In the genomic region with DNA sequence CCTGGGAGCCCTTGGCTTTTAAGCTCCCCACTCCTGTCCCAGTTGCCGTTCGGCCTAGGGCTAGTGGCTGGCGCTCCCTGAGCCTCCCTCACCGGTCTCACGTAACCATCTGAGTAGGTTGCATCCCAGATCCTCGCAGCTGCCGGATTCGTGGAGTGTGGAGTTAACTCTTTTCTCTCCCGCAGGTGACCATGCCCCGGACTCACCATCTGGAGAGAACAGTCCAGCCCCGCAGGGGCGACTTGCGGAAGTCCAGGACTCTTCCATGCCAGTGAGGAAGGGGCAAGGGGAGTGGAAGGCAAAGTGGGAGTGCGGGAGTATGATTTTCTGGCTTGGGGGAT, we compare ENCODE assay signal across 8 cellular contexts. TPM values are rescaled to one million over a fixed set of nuclear protein-coding genes. Genes with fewer than 3 reads are reported as not detected.
A peak's percentile ranks its signal among the peaks of the same experiment; 100 is the strongest.
DNase-seq lines count a peak whose midpoint lies in the region; ATAC-seq, FAIRE-seq and TF ChIP-seq lines count a peak whose summit lies in the region.

No MANE protein-coding gene starts in this region.

- peak overlapping the region; percentile 100 for H3K4me2 ChIP-seq in HepG2 (ENCODE audit: low read depth, low read length)

- H4K20me1 ChIP-seq in HepG2 (ENCODE audit: insufficient read depth, low read length): peaks cover 15% of the 10 kb centered on the region

- no TSS peak for BruUV-seq in HepG2 (replicated peaks; lab: Mats Ljungman, UMichigan)

- H3K4me1 ChIP-seq in body of pancreas (peaks cover 41% of the 10 kb centered on the region), HepG2 (ENCODE audit: insufficient read depth, low read length) (peaks cover 35% of the 10 kb centered on the region), tibial nerve (peaks cover 0 to 46% (median 18%) of the 10 kb centered on the region in 4 donors)

- FAIRE-seq in HepG2 (lab: Jason Lieb, UNC): no peak

- TF ChIP-seq EP300 in HepG2 (IDR thresholded peaks at IDR 0.05; ENCODE audit: low read depth in 2 of 2, low read length in 2 of 2) (no peak), HepG2 (CRISPR knock-in tag; IDR thresholded peaks at IDR 0.05; ENCODE audit: borderline replicate concordance) (no peak), tibial nerve (IDR thresholded peaks at IDR 0.05) (no peak)

- no peaks in the 10 kb centered on the region for H3K27me3 ChIP-seq in body of pancreas
- no peaks in the 10 kb centered on the region; a peak in 1 of 5 replicates for H3K27me3 ChIP-seq in HepG2 (ENCODE audit: control insufficient read depth in 1 of 2, insufficient read depth in 2 of 2, low read length in 2 of 2)
- H3K27me3 ChIP-seq in tibial nerve: no peaks in the 10 kb centered on the region

- H3K36me3 ChIP-seq in body of pancreas (replicated peaks in 1 of 2; ENCODE audit: insufficient read depth in 1 of 2, low read depth in 2 of 2) (peaks cover 3 to 19% of the 10 kb centered on the region in 2 donors), HepG2 (replicated peaks in 1 of 2; ENCODE audit: control insufficient read depth in 1 of 2, insufficient read depth in 2 of 2, low read length in 2 of 2) (peaks cover 14 to 43% of the 10 kb centered on the region in 2 experiments; a peak in 4 of 5 replicates), tibial nerve (peaks cover 0 to 48% (median 30%) of the 10 kb centered on the region in 3 donors)

- no peak for DNase-seq in activated T-cell treated with anti-CD3 and anti-CD28 coated beads, Interleukin-2, amount 50 U/mL, for 24 hours
- DNase-seq in activated T-cell treated with anti-CD3 and anti-CD28 coated beads, Interleukin-2, amount 50 U/mL, for 48 hours: no peak
- DNase-seq in body of pancreas (peak in 1 of 4 donors; percentile 24), HepG2 (ENCODE audit: low spot score) (no peak), tibial nerve (ENCODE audit: low spot score in 2 of 2) (no peak)
- no peak for DNase-seq in stimulated activated CD4-positive, alpha-beta T cell treated with anti-CD3 and anti-CD28 coated beads, Interleukin-4, amount 100 ng/mL, for 4 hours

- H2AFZ ChIP-seq in HepG2 (ENCODE audit: low read length): no peak overlapping the region

- TF ChIP-seq POLR2A in body of pancreas (IDR thresholded peaks at IDR 0.05) (no peak), HepG2 (IDR thresholded peaks at IDR 0.05; ENCODE audit: insufficient read depth in 1 of 2, low read depth in 2 of 2, low read length in 2 of 2) (no peak), tibial nerve (IDR thresholded peaks at IDR 0.05) (no peak)

- H3K4me3 ChIP-seq in body of pancreas: peak overlapping the region; percentile 71 to 81
- peak overlapping the region; percentile 80 to 99 (median 89) for H3K4me3 ChIP-seq in HepG2 (replicated peaks in 1 of 3; ENCODE audit: insufficient read depth in 1 of 3, low read depth in 2 of 3, low read length in 3 of 3)
- peak overlapping the region; percentile 69 to 91 (median 88) for H3K4me3 ChIP-seq in tibial nerve

- TF ChIP-seq RAD21 in HepG2 (CRISPR knock-in tag; IDR thresholded peaks at IDR 0.05): no peak

- POLR2A ChIA-PET in HepG2 (lab: Yijun Ruan, JAX): interaction anchor here (0.7 to 5.4 kb wide), 5 partner anchors 10 to 141 kb away, joined by 3 to 81 read pairs (median 20); a partner anchor contains a TSS

- H3K4me3 Mint-ChIP-seq in activated T-cell treated with anti-CD3 and anti-CD28 coated beads, Interleukin-2, amount 50 U/mL, for 24 hours: peak overlapping the region; percentile 90

- H3K79me2 ChIP-seq in HepG2 (ENCODE audit: insufficient read depth, low read length): peaks cover 26% of the 10 kb centered on the region

- TF ChIP-seq CTCF in body of pancreas (IDR thresholded peaks at IDR 0.05) (no peak), HepG2 (CRISPR knock-in tag; IDR thresholded peaks at IDR 0.05) (no peak), tibial nerve (IDR thresholded peaks at IDR 0.05) (no peak)

- 4 to 7% methylated on average over 9 to 14 of the region's 14 CpGs for WGBS in body of pancreas, 2 donors
- WGBS in HepG2 (ENCODE audit: low lambda C conversion rate): 7% methylated on average over 12 of the region's 14 CpGs
- WGBS in tibial nerve, 2 donors: 8 to 11% methylated on average over 14 of the region's 14 CpGs

- H3K4me1 Mint-ChIP-seq in activated T-cell treated with anti-CD3 and anti-CD28 coated beads, Interleukin-2, amount 50 U/mL, for 24 hours (ENCODE audit: low read depth): peaks cover 47% of the 10 kb centered on the region

- CTCF ChIA-PET in HepG2 (lab: Yijun Ruan, JAX; ENCODE audit: low intra/inter-chr PET ratio, low total read pairs): interaction anchor here (1.4 to 1.9 kb wide), 3 partner anchors 23 to 150 kb away, joined by 3 to 7 read pairs (median 6); no protein-coding TSS in a partner anchor

- peaks cover 82% of the 10 kb centered on the region for H3K36me3 Mint-ChIP-seq in activated T-cell treated with anti-CD3 and anti-CD28 coated beads, Interleukin-2, amount 50 U/mL, for 24 hours (ENCODE audit: low read depth)

- H3K9me3 ChIP-seq in body of pancreas (no peaks in the 10 kb centered on the region), HepG2 (ENCODE audit: low read length) (no peaks in the 10 kb centered on the region), tibial nerve (no peaks in the 10 kb centered on the region)

- H3K27ac Mint-ChIP-seq in activated T-cell treated with anti-CD3 and anti-CD28 coated beads, Interleukin-2, amount 50 U/mL, for 24 hours: peak overlapping the region; percentile 98

- intact Hi-C loops in body of pancreas (cut with DNase I): no loop called here
- intact Hi-C loops in HepG2 (cut with micrococcal nuclease; ENCODE audit: unreplicated experiment): no loop called here

- peak overlapping the region; percentile 89 for H3K9ac ChIP-seq in HepG2 (ENCODE audit: insufficient read depth, low read depth, low read length)

- ATAC-seq in body of pancreas (no peak), HepG2 (no peak), GM18502 (IDR thresholded peaks at IDR 0.05; ENCODE audit: poor library complexity, unreplicated experiment) (no peak), GM18858 (IDR thresholded peaks at IDR 0.05; ENCODE audit: unreplicated experiment) (no peak)

- no peaks in the 10 kb centered on the region for H3K9me3 Mint-ChIP-seq in activated T-cell treated with anti-CD3 and anti-CD28 coated beads, Interleukin-2, amount 50 U/mL, for 24 hours

- H3K27ac ChIP-seq in body of pancreas (peak overlapping the region in 3 of 4 donors; percentile 92 to 93 (median 92)), HepG2 (ENCODE audit: extremely low read length, insufficient read depth, low read length) (peak overlapping the region; percentile 90), tibial nerve (peak overlapping the region; percentile 96 to 99 (median 98))

- in situ Hi-C loops in HepG2 (cut with HindIII; ENCODE audit: extremely low pct_ligation_motif_present, low pct_unique_long_range_greater_than_20kb): no loop called here

- no peaks in the 10 kb centered on the region for H3K27me3 Mint-ChIP-seq in activated T-cell treated with anti-CD3 and anti-CD28 coated beads, Interleukin-2, amount 50 U/mL, for 24 hours

RNA-seq across cellular contexts. Expression of a gene that starts 0.9 kb away (rescaled TPM):
- total RNA-seq in body of pancreas (10 to 100 TPM; 38.2 to 40.5 TPM), HepG2 (2016; rRNA removed; fragmentation: Illumina TruSeq; extraction: Trizol) (13.2 and 25.6 TPM in 2 replicates), tibial nerve (10 to 100 TPM; 54.0 to 83.1 (median 68.3) TPM)
- total RNA-seq in HepG2 (2016; cell fraction: cytosol; rRNA removed; fragmentation: Illumina TruSeq; extraction: Trizol; ENCODE audit: low read depth): 9.1 and 9.8 TPM in 2 replicates
- 10.0 and 23.4 TPM in 2 replicates for total RNA-seq in HepG2 (2016; cell fraction: insoluble cytoplasmic fraction; rRNA removed; fragmentation: Illumina TruSeq; extraction: Trizol)
- total RNA-seq in HepG2 (2016; cell fraction: membrane; rRNA removed; fragmentation: Illumina TruSeq; extraction: Trizol): 9.8 and 11.9 TPM in 2 replicates
- 33.1 and 33.6 TPM in 2 replicates for total RNA-seq in HepG2 (2016; cell fraction: nucleus; rRNA removed; fragmentation: Illumina TruSeq; extraction: Trizol)
- polyA plus RNA-seq in HepG2 (2011; rRNA removed): 30.2 and 43.6 TPM in 2 replicates
- polyA plus RNA-seq in HepG2 (2011; cell fraction: cytosol; rRNA removed): 9.6 and 15.1 TPM in 2 replicates
- 256 and 293 TPM in 2 replicates for polyA plus RNA-seq in HepG2 (2011; cell fraction: nucleus; rRNA removed)
- polyA plus RNA-seq in HepG2 (2012): 17.9 and 34.3 TPM in 2 replicates
- polyA plus RNA-seq in HepG2 (2016; cell fraction: cytosol; fragmentation: Illumina TruSeq; extraction: Trizol; ENCODE audit: low read depth): 5.3 and 7.5 TPM in 2 replicates
- polyA plus RNA-seq in HepG2 (2016; cell fraction: insoluble cytoplasmic fraction; fragmentation: Illumina TruSeq; extraction: Trizol; ENCODE audit: low read depth): 10.0 and 14.2 TPM in 2 replicates
- 9.0 and 9.4 TPM in 2 replicates for polyA plus RNA-seq in HepG2 (2016; cell fraction: membrane; fragmentation: Illumina TruSeq; extraction: Trizol; ENCODE audit: low read depth)
- polyA plus RNA-seq in HepG2 (2016; cell fraction: nucleus; fragmentation: Illumina TruSeq; extraction: Trizol; ENCODE audit: insufficient read depth, low read depth): 70.1 TPM in 2 replicates
- polyA minus RNA-seq in HepG2 (2011; rRNA and poly(A)+ RNA removed; ENCODE audit: low replicate concordance): 21.4 and 58.7 TPM in 2 replicates
- polyA minus RNA-seq in HepG2 (2011; cell fraction: cytosol; rRNA and poly(A)+ RNA removed): 5.5 and 5.8 TPM in 2 replicates
- polyA minus RNA-seq in HepG2 (2011; cell fraction: nucleus; rRNA and poly(A)+ RNA removed): 60.9 and 66.5 TPM in 2 replicates

RNA-seq across cellular contexts. Expression of a gene that starts 3.2 kb away (rescaled TPM):
- total RNA-seq in body of pancreas: 100 to 1,000 TPM; 190 to 412 TPM
- 383 and 458 TPM in 2 replicates for total RNA-seq in HepG2 (2016; rRNA removed; fragmentation: Illumina TruSeq; extraction: Trizol)
- total RNA-seq in HepG2 (2016; cell fraction: cytosol; rRNA removed; fragmentation: Illumina TruSeq; extraction: Trizol; ENCODE audit: low read depth): 49.6 and 56.4 TPM in 2 replicates
- 365 and 431 TPM in 2 replicates for total RNA-seq in HepG2 (2016; cell fraction: insoluble cytoplasmic fraction; rRNA removed; fragmentation: Illumina TruSeq; extraction: Trizol)
- 92.4 and 99.4 TPM in 2 replicates for total RNA-seq in HepG2 (2016; cell fraction: membrane; rRNA removed; fragmentation: Illumina TruSeq; extraction: Trizol)
- 154 and 171 TPM in 2 replicates for total RNA-seq in HepG2 (2016; cell fraction: nucleus; rRNA removed; fragmentation: Illumina TruSeq; extraction: Trizol)
- polyA plus RNA-seq in HepG2 (2011; rRNA removed): 347 and 379 TPM in 2 replicates
- polyA plus RNA-seq in HepG2 (2011; cell fraction: cytosol; rRNA removed): 649 and 884 TPM in 2 replicates
- 218 and 244 TPM in 2 replicates for polyA plus RNA-seq in HepG2 (2011; cell fraction: nucleus; rRNA removed)
- polyA plus RNA-seq in HepG2 (2012): 289 and 295 TPM in 2 replicates
- 112 and 116 TPM in 2 replicates for polyA plus RNA-seq in HepG2 (2016; cell fraction: cytosol; fragmentation: Illumina TruSeq; extraction: Trizol; ENCODE audit: low read depth)
- 879 and 1,116 TPM in 2 replicates for polyA plus RNA-seq in HepG2 (2016; cell fraction: insoluble cytoplasmic fraction; fragmentation: Illumina TruSeq; extraction: Trizol; ENCODE audit: low read depth)
- polyA plus RNA-seq in HepG2 (2016; cell fraction: membrane; fragmentation: Illumina TruSeq; extraction: Trizol; ENCODE audit: low read depth): 173 and 178 TPM in 2 replicates
- polyA plus RNA-seq in HepG2 (2016; cell fraction: nucleus; fragmentation: Illumina TruSeq; extraction: Trizol; ENCODE audit: insufficient read depth, low read depth): 427 and 437 TPM in 2 replicates
- polyA minus RNA-seq in HepG2 (2011; rRNA and poly(A)+ RNA removed; ENCODE audit: low replicate concordance): 360 and 1,083 TPM in 2 replicates
- polyA minus RNA-seq in HepG2 (2011; cell fraction: cytosol; rRNA and poly(A)+ RNA removed): 284 and 320 TPM in 2 replicates
- 153 and 218 TPM in 2 replicates for polyA minus RNA-seq in HepG2 (2011; cell fraction: nucleus; rRNA and poly(A)+ RNA removed)
- total RNA-seq in tibial nerve: 100 to 1,000 TPM; 461 to 881 (median 580) TPM

RNA-seq across cellular contexts. Expression of a gene that starts 11.5 kb away (rescaled TPM):
- total RNA-seq in body of pancreas (10 to 100 TPM; 16.2 to 25.4 TPM), HepG2 (2016; rRNA removed; fragmentation: Illumina TruSeq; extraction: Trizol) (3.7 and 7.4 TPM in 2 replicates), tibial nerve (10 to 100 TPM; 59.2 to 92.7 (median 82.0) TPM)
- total RNA-seq in HepG2 (2016; cell fraction: cytosol; rRNA removed; fragmentation: Illumina TruSeq; extraction: Trizol; ENCODE audit: low read depth): 15.2 and 15.7 TPM in 2 replicates
- 3.7 and 8.2 TPM in 2 replicates for total RNA-seq in HepG2 (2016; cell fraction: insoluble cytoplasmic fraction; rRNA removed; fragmentation: Illumina TruSeq; extraction: Trizol)
- total RNA-seq in HepG2 (2016; cell fraction: membrane; rRNA removed; fragmentation: Illumina TruSeq; extraction: Trizol): 12.4 and 16.0 TPM in 2 replicates
- total RNA-seq in HepG2 (2016; cell fraction: nucleus; rRNA removed; fragmentation: Illumina TruSeq; extraction: Trizol): 7.8 and 14.5 TPM in 2 replicates
- polyA plus RNA-seq in HepG2 (2011; rRNA removed): 29.7 and 34.3 TPM in 2 replicates
- 17.6 and 22.8 TPM in 2 replicates for polyA plus RNA-seq in HepG2 (2011; cell fraction: cytosol; rRNA removed)
- polyA plus RNA-seq in HepG2 (2011; cell fraction: nucleus; rRNA removed): 150 and 216 TPM in 2 replicates
- polyA plus RNA-seq in HepG2 (2012): 12.1 and 14.4 TPM in 2 replicates
- polyA plus RNA-seq in HepG2 (2016; cell fraction: cytosol; fragmentation: Illumina TruSeq; extraction: Trizol; ENCODE audit: low read depth): 19.2 and 19.9 TPM in 2 replicates
- 5.8 and 5.9 TPM in 2 replicates for polyA plus RNA-seq in HepG2 (2016; cell fraction: insoluble cytoplasmic fraction; fragmentation: Illumina TruSeq; extraction: Trizol; ENCODE audit: low read depth)
- polyA plus RNA-seq in HepG2 (2016; cell fraction: membrane; fragmentation: Illumina TruSeq; extraction: Trizol; ENCODE audit: low read depth): 18.0 and 19.9 TPM in 2 replicates
- polyA plus RNA-seq in HepG2 (2016; cell fraction: nucleus; fragmentation: Illumina TruSeq; extraction: Trizol; ENCODE audit: insufficient read depth, low read depth): 20.2 and 23.5 TPM in 2 replicates
- 2.1 and 18.1 TPM in 2 replicates for polyA minus RNA-seq in HepG2 (2011; rRNA and poly(A)+ RNA removed; ENCODE audit: low replicate concordance)
- 4.1 and 4.8 TPM in 2 replicates for polyA minus RNA-seq in HepG2 (2011; cell fraction: cytosol; rRNA and poly(A)+ RNA removed)
- 14.5 and 17.7 TPM in 2 replicates for polyA minus RNA-seq in HepG2 (2011; cell fraction: nucleus; rRNA and poly(A)+ RNA removed)

RNA-seq across cellular contexts. Expression of a gene that starts 18.5 kb away (rescaled TPM):
- under 1 TPM; 0.33 to 0.78 TPM for total RNA-seq in body of pancreas
- total RNA-seq in HepG2 (2016; rRNA removed; fragmentation: Illumina TruSeq; extraction: Trizol): not detected in 2 replicates
- total RNA-seq in HepG2 (2016; cell fraction: cytosol; rRNA removed; fragmentation: Illumina TruSeq; extraction: Trizol; ENCODE audit: low read depth): not detected in 2 replicates
- total RNA-seq in HepG2 (2016; cell fraction: insoluble cytoplasmic fraction; rRNA removed; fragmentation: Illumina TruSeq; extraction: Trizol): not detected in 2 replicates
- total RNA-seq in HepG2 (2016; cell fraction: membrane; rRNA removed; fragmentation: Illumina TruSeq; extraction: Trizol): not detected in 2 replicates
- not detected in 2 replicates for total RNA-seq in HepG2 (2016; cell fraction: nucleus; rRNA removed; fragmentation: Illumina TruSeq; extraction: Trizol)
- polyA plus RNA-seq in HepG2 (2011; rRNA removed): 0.09 TPM in 1 of 2 replicates, not detected in the other
- not detected in 2 replicates for polyA plus RNA-seq in HepG2 (2011; cell fraction: cytosol; rRNA removed)
- 0.24 TPM in 1 of 2 replicates, not detected in the other for polyA plus RNA-seq in HepG2 (2011; cell fraction: nucleus; rRNA removed)
- polyA plus RNA-seq in HepG2 (2012): 0.29 TPM in 1 of 2 replicates, not detected in the other
- polyA plus RNA-seq in HepG2 (2016; cell fraction: cytosol; fragmentation: Illumina TruSeq; extraction: Trizol; ENCODE audit: low read depth): not detected in 2 replicates
- not detected in 2 replicates for polyA plus RNA-seq in HepG2 (2016; cell fraction: insoluble cytoplasmic fraction; fragmentation: Illumina TruSeq; extraction: Trizol; ENCODE audit: low read depth)
- not detected in 2 replicates for polyA plus RNA-seq in HepG2 (2016; cell fraction: membrane; fragmentation: Illumina TruSeq; extraction: Trizol; ENCODE audit: low read depth)
- polyA plus RNA-seq in HepG2 (2016; cell fraction: nucleus; fragmentation: Illumina TruSeq; extraction: Trizol; ENCODE audit: insufficient read depth, low read depth): not detected in 2 replicates
- not detected in 2 replicates for polyA minus RNA-seq in HepG2 (2011; rRNA and poly(A)+ RNA removed; ENCODE audit: low replicate concordance)
- polyA minus RNA-seq in HepG2 (2011; cell fraction: cytosol; rRNA and poly(A)+ RNA removed): not detected in 2 replicates
- not detected in 2 replicates for polyA minus RNA-seq in HepG2 (2011; cell fraction: nucleus; rRNA and poly(A)+ RNA removed)
- total RNA-seq in tibial nerve: 1 to 10 TPM in 2 of 4 donors, not detected in 2; 1.5 to 3.1 TPM

RNA-seq across cellular contexts. Expression of a gene that starts 27.1 kb away (rescaled TPM):
- total RNA-seq in body of pancreas (10 to 100 TPM; 40.2 to 49.5 TPM), HepG2 (2016; rRNA removed; fragmentation: Illumina TruSeq; extraction: Trizol) (62.1 and 66.0 TPM in 2 replicates), tibial nerve (10 to 100 TPM; 53.6 to 73.2 (median 63.7) TPM)
- total RNA-seq in HepG2 (2016; cell fraction: cytosol; rRNA removed; fragmentation: Illumina TruSeq; extraction: Trizol; ENCODE audit: low read depth): 107 and 121 TPM in 2 replicates
- 58.2 and 62.9 TPM in 2 replicates for total RNA-seq in HepG2 (2016; cell fraction: insoluble cytoplasmic fraction; rRNA removed; fragmentation: Illumina TruSeq; extraction: Trizol)
- 102 and 112 TPM in 2 replicates for total RNA-seq in HepG2 (2016; cell fraction: membrane; rRNA removed; fragmentation: Illumina TruSeq; extraction: Trizol)
- total RNA-seq in HepG2 (2016; cell fraction: nucleus; rRNA removed; fragmentation: Illumina TruSeq; extraction: Trizol): 30.9 and 31.6 TPM in 2 replicates
- 42.9 and 55.3 TPM in 2 replicates for polyA plus RNA-seq in HepG2 (2011; rRNA removed)
- 42.7 and 69.1 TPM in 2 replicates for polyA plus RNA-seq in HepG2 (2011; cell fraction: cytosol; rRNA removed)
- 93.3 and 102 TPM in 2 replicates for polyA plus RNA-seq in HepG2 (2011; cell fraction: nucleus; rRNA removed)
- polyA plus RNA-seq in HepG2 (2012): 30.4 and 30.7 TPM in 2 replicates
- polyA plus RNA-seq in HepG2 (2016; cell fraction: cytosol; fragmentation: Illumina TruSeq; extraction: Trizol; ENCODE audit: low read depth): 106 and 128 TPM in 2 replicates
- polyA plus RNA-seq in HepG2 (2016; cell fraction: insoluble cytoplasmic fraction; fragmentation: Illumina TruSeq; extraction: Trizol; ENCODE audit: low read depth): 57.7 and 68.5 TPM in 2 replicates
- 104 and 109 TPM in 2 replicates for polyA plus RNA-seq in HepG2 (2016; cell fraction: membrane; fragmentation: Illumina TruSeq; extraction: Trizol; ENCODE audit: low read depth)
- polyA plus RNA-seq in HepG2 (2016; cell fraction: nucleus; fragmentation: Illumina TruSeq; extraction: Trizol; ENCODE audit: insufficient read depth, low read depth): 53.2 and 59.2 TPM in 2 replicates
- 100 and 198 TPM in 2 replicates for polyA minus RNA-seq in HepG2 (2011; rRNA and poly(A)+ RNA removed; ENCODE audit: low replicate concordance)
- polyA minus RNA-seq in HepG2 (2011; cell fraction: cytosol; rRNA and poly(A)+ RNA removed): 30.7 and 31.3 TPM in 2 replicates
- 25.2 and 39.5 TPM in 2 replicates for polyA minus RNA-seq in HepG2 (2011; cell fraction: nucleus; rRNA and poly(A)+ RNA removed)
